Comparison of ENCODE assay signal across 1 cellular context in the genomic region with DNA sequence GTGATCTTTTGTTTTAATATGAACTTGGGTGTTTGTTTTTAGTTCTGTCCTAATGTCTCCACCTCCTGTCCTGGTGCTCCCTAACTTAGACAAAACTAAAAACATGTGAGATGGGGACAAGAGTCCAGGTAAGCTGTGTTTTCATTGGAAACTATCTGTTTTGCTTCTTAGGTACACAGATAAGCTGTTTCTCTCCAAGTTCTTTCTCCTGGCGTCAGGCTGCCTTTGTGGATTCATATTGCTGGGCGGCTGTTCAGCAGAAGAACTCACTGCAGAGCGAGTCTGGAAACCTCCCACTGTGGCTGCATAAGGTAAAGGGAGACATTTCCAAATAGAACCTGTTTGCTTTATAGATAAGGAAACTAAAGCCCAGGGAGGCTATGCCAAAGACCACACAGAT.
TF ChIP-seq lines count a peak whose summit lies in the region.

No MANE protein-coding gene starts in this region.

TF ChIP-seq in HCT116, 20 proteins besides CTCF, POLR2A, EP300 and RAD21 (continued from another document):
- no peak for TF ChIP-seq EGR1 (IDR thresholded peaks at IDR 0.05; ENCODE audit: low read depth)
- no peak for TF ChIP-seq SRF (IDR thresholded peaks at IDR 0.05; ENCODE audit: low read depth)
- TF ChIP-seq, protein P1, sequence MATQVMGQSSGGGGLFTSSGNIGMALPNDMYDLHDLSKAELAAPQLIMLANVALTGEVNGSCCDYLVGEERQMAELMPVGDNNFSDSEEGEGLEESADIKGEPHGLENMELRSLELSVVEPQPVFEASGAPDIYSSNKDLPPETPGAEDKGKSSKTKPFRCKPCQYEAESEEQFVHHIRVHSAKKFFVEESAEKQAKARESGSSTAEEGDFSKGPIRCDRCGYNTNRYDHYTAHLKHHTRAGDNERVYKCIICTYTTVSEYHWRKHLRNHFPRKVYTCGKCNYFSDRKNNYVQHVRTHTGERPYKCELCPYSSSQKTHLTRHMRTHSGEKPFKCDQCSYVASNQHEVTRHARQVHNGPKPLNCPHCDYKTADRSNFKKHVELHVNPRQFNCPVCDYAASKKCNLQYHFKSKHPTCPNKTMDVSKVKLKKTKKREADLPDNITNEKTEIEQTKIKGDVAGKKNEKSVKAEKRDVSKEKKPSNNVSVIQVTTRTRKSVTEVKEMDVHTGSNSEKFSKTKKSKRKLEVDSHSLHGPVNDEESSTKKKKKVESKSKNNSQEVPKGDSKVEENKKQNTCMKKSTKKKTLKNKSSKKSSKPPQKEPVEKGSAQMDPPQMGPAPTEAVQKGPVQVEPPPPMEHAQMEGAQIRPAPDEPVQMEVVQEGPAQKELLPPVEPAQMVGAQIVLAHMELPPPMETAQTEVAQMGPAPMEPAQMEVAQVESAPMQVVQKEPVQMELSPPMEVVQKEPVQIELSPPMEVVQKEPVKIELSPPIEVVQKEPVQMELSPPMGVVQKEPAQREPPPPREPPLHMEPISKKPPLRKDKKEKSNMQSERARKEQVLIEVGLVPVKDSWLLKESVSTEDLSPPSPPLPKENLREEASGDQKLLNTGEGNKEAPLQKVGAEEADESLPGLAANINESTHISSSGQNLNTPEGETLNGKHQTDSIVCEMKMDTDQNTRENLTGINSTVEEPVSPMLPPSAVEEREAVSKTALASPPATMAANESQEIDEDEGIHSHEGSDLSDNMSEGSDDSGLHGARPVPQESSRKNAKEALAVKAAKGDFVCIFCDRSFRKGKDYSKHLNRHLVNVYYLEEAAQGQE (IDR thresholded peaks at IDR 0.05; ENCODE audit: low read depth), result no peak
